In the genomic region with DNA sequence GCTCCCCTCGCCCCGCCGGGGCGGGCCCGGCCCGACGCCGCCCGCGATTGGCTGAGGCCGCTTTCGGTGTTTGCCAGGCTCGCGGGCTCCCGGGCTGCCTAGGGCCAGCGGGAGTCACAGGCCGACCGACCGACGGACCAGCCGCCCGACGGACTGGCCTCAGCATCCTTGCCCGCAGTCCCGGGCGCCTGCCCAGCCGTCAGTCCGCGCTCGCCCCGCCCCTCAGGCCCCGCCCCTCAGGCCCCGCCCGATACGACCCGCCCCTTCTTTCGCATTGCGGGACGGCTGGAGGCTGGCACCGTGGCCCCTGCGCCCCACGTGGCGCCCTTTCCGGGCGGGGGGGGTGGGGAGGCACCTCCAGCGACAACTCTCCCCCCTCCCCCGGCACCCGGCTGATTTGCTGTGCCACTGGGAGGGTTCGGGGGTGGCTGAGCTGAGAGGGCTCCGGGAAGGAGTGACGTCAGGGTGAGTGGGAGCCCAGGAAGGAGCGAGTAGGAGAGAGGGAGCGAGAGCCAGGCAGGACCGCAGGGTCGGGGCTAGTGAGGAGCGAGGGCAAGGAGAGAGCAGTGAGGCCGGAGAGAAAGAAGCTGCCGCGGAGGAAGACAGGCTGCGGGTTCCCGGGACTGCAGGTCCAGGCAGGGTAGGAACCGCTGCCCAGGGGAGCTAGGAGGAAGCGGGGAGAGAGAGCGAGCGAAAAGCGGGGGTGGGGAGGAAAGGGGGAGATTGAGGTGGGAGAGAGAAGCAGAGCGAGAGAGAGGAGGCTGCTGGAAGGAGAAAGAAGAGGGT, we compare ENCODE assay signal across 8 cellular contexts. TPM values are rescaled to one million over a fixed set of nuclear protein-coding genes. Genes with fewer than 3 reads are reported as not detected.
DNase-seq lines count a peak whose midpoint lies in the region; ATAC-seq, FAIRE-seq and TF ChIP-seq lines count a peak whose summit lies in the region.

TSS of gene ASPHD1 (plus strand) at position 387 of the 786 bp plus-strand sequence. CDS start 484 bp downstream, outside the sequence.

- peak; percentile 78 for DNase-seq in DMS153 treated with DMSO at 0.1 percent for 48 hours (lab: John Stamatoyannopoulos, UW; ENCODE audit: unreplicated experiment)
- peak; percentile 65 for DNase-seq in HFFc6
- peak; percentile 98 for DNase-seq in NCI-H226
- DNase-seq in activated CD4-positive, alpha-beta T cell treated with anti-CD3 and anti-CD28 coated beads for 48 hours, result peak; percentile 72
- peak; percentile 60 for DNase-seq in dedifferentiated amniotic fluid mesenchymal stem cell (ENCODE audit: extremely low spot score)
- DNase-seq in HepG2 (ENCODE audit: low spot score), result peak; percentile 86
- DNase-seq in stimulated activated CD4-positive, alpha-beta T cell treated with anti-CD3 and anti-CD28 coated beads, Interleukin-2, amount 100 ng/mL, for 24 hours, result peak; percentile 70 to 73

- BruUV-seq in HepG2 (replicated peaks; lab: Mats Ljungman, UMichigan), result no TSS peak

- peak in 1 of 2 experiments; percentile 59; a peak in 2 of 4 replicates for TF ChIP-seq POLR2A in HepG2 (IDR thresholded peaks at IDR 0.05; ENCODE audit: insufficient read depth in 1 of 2, low read depth in 2 of 2, low read length in 2 of 2)

- 1% methylated on average over 42 of the region's 67 CpGs for WGBS in HepG2 (ENCODE audit: low lambda C conversion rate)

- intact Hi-C loops in HepG2 (cut with micrococcal nuclease; ENCODE audit: unreplicated experiment), result loop anchor here (2.0 to 5.0 kb wide), 2 partner anchors 37 to 62 kb away; partner anchors contain the start of genes CDIPT and TMEM219

- in situ Hi-C loops in HepG2 (cut with HindIII; ENCODE audit: extremely low pct_ligation_motif_present, low pct_unique_long_range_greater_than_20kb), result no loop called here

- H3K9ac ChIP-seq in HepG2 (ENCODE audit: insufficient read depth, low read depth, low read length), result peak within 1 kb of the TSS; percentile 83

- H3K27me3 ChIP-seq in HepG2 (ENCODE audit: control insufficient read depth in 1 of 2, insufficient read depth in 2 of 2, low read length in 2 of 2), result no peaks in the 10 kb centered on the region; a peak in 1 of 5 replicates

- H3K4me2 ChIP-seq in HepG2 (ENCODE audit: low read depth, low read length), result peak within 1 kb of the TSS; percentile 99

- peak; percentile 47; the same call in 1 of the 2 replicates for TF ChIP-seq RAD21 in HepG2 (CRISPR knock-in tag; IDR thresholded peaks at IDR 0.05)

- no peaks in the 10 kb centered on the region; the same call in 1 of the 2 replicates for H3K36me3 Mint-ChIP-seq in HFFc6 (ENCODE audit: low read depth)

- H3K4me3 Mint-ChIP-seq in HFFc6, result peak within 1 kb of the TSS; percentile 92

- peaks cover 5% of the 10 kb centered on the region; the same call in 1 of the 2 replicates for H4K20me1 ChIP-seq in HepG2 (ENCODE audit: insufficient read depth, low read length)

- ATAC-seq in HepG2 (peak; percentile 72), GM18870 (IDR thresholded peaks at IDR 0.05; ENCODE audit: unreplicated experiment) (no peak)

- FAIRE-seq in HepG2 (lab: Jason Lieb, UNC), result no peak

- TF ChIP-seq CTCF in HFFc6 (IDR thresholded peaks at IDR 0.05), result no peak
- no peak; the same call in 1 of the 2 replicates for TF ChIP-seq CTCF in HepG2 (CRISPR knock-in tag; IDR thresholded peaks at IDR 0.05)

- H3K27ac Mint-ChIP-seq in HFFc6, result peak within 1 kb of the TSS; percentile 92

- peaks cover 1 to 10% of the 10 kb centered on the region in 2 experiments; a peak in 2 of 5 replicates for H3K36me3 ChIP-seq in HepG2 (replicated peaks in 1 of 2; ENCODE audit: control insufficient read depth in 1 of 2, insufficient read depth in 2 of 2, low read length in 2 of 2)

- H2AFZ ChIP-seq in HepG2 (ENCODE audit: low read length), result no peak within 1 kb of the TSS

- H3K4me1 Mint-ChIP-seq in HFFc6 (ENCODE audit: low read depth), result peaks cover 12% of the 10 kb centered on the region

- POLR2A ChIA-PET in HepG2 (lab: Yijun Ruan, JAX), result interaction anchor here (0.6 to 3.8 kb wide), 35 partner anchors 8 to 221 kb away, joined by 3 to 68 read pairs (median 7); partner anchors contain the start of genes ALDOA, CDIPT, KCTD13 and KIF22

- CTCF ChIA-PET in HepG2 (lab: Yijun Ruan, JAX; ENCODE audit: low intra/inter-chr PET ratio, low total read pairs), result no interaction called here

- peaks cover 45% of the 10 kb centered on the region for H3K4me1 ChIP-seq in HepG2 (ENCODE audit: insufficient read depth, low read length)

- peak within 1 kb of the TSS; percentile 84 to 99 (median 86) for H3K4me3 ChIP-seq in HepG2 (replicated peaks in 1 of 3; ENCODE audit: insufficient read depth in 1 of 3, low read depth in 2 of 3, low read length in 3 of 3)

- peaks cover 19% of the 10 kb centered on the region for H3K79me2 ChIP-seq in HepG2 (ENCODE audit: insufficient read depth, low read length)

- TF ChIP-seq EP300 in HepG2 (IDR thresholded peaks at IDR 0.05; ENCODE audit: low read depth in 2 of 2, low read length in 2 of 2), result 0 out of 4 replicates have a peak, but pooled peaks of 1 of the 2 experiments have one; percentile 8
- TF ChIP-seq EP300 in HepG2 (CRISPR knock-in tag; IDR thresholded peaks at IDR 0.05; ENCODE audit: borderline replicate concordance), result no peak

- H3K27me3 Mint-ChIP-seq in HFFc6 (ENCODE audit: insufficient read depth), result peaks cover 27% of the 10 kb centered on the region

- peak within 1 kb of the TSS; percentile 71 for H3K27ac ChIP-seq in HepG2 (ENCODE audit: extremely low read length, insufficient read depth, low read length)

- H3K9me3 ChIP-seq in HepG2 (ENCODE audit: low read length), result no peaks in the 10 kb centered on the region

- no peaks in the 10 kb centered on the region for H3K9me3 Mint-ChIP-seq in HFFc6

TF ChIP-seq in HepG2, 621 proteins besides CTCF, POLR2A, EP300 and RAD21 (continues in another document):
- TF ChIP-seq SNAI1 (CRISPR knock-in tag; IDR thresholded peaks at IDR 0.05; ENCODE audit: borderline replicate concordance) (0 out of 2 replicates have a peak, but pooled peaks have one; percentile 11), ISX (CRISPR knock-in tag; conservative IDR thresholded peaks at IDR 0.05) (peak; percentile 99; the same call in 1 of the 2 replicates), ZNF552 (CRISPR knock-in tag; IDR thresholded peaks at IDR 0.05; ENCODE audit: borderline replicate concordance) (peak; percentile 67), KDM4B (CRISPR knock-in tag; IDR thresholded peaks at IDR 0.05) (peak; percentile 62; the same call in 1 of the 2 replicates), ZNF670 (CRISPR knock-in tag; IDR thresholded peaks at IDR 0.05; ENCODE audit: borderline replicate concordance) (no peak), KLF12 (CRISPR knock-in tag; IDR thresholded peaks at IDR 0.05; ENCODE audit: borderline replicate concordance) (peak; percentile 98), HOXD1 (CRISPR knock-in tag; IDR thresholded peaks at IDR 0.05) (0 out of 2 replicates have a peak, but pooled peaks have one; percentile 28), KLF15 (CRISPR knock-in tag; IDR thresholded peaks at IDR 0.05; ENCODE audit: borderline replicate concordance) (0 out of 2 replicates have a peak, but pooled peaks have one; percentile 27), MAFF (IDR thresholded peaks at IDR 0.05; ENCODE audit: low read depth, low read length) (no peak)

RNA-seq across cellular contexts. Expression of gene ASPHD1, which starts in this region (rescaled TPM):
- total RNA-seq in HFFc6 (2021; fragmentation: NEBNext Ultra II Directional; extraction: Animal tissue kit (Norgen Biotek cat#: 25700)), result 10 to 100 TPM in 4 of 6 experiments, 1 to 10 TPM in 2; 5.1 to 15.9 (median 14.1) TPM
- total RNA-seq in HepG2 (2016; rRNA removed; fragmentation: Illumina TruSeq; extraction: Trizol), result 15.6 and 19.7 TPM in 2 replicates
- 24.1 and 26.2 TPM in 2 replicates for total RNA-seq in HepG2 (2016; cell fraction: cytosol; rRNA removed; fragmentation: Illumina TruSeq; extraction: Trizol; ENCODE audit: low read depth)
- total RNA-seq in HepG2 (2016; cell fraction: insoluble cytoplasmic fraction; rRNA removed; fragmentation: Illumina TruSeq; extraction: Trizol), result 15.4 and 16.9 TPM in 2 replicates
- 20.0 and 24.1 TPM in 2 replicates for total RNA-seq in HepG2 (2016; cell fraction: membrane; rRNA removed; fragmentation: Illumina TruSeq; extraction: Trizol)
- total RNA-seq in HepG2 (2016; cell fraction: nucleus; rRNA removed; fragmentation: Illumina TruSeq; extraction: Trizol), result 11.4 and 16.6 TPM in 2 replicates
- polyA plus RNA-seq in HepG2 (2011; rRNA removed), result 13.1 and 15.6 TPM in 2 replicates
- 13.1 and 24.4 TPM in 2 replicates for polyA plus RNA-seq in HepG2 (2011; cell fraction: cytosol; rRNA removed)
- polyA plus RNA-seq in HepG2 (2011; cell fraction: nucleus; rRNA removed), result 19.1 and 19.6 TPM in 2 replicates
- polyA plus RNA-seq in HepG2 (2012), result 21.4 and 27.6 TPM in 2 replicates
- polyA plus RNA-seq in HepG2 (2016; cell fraction: cytosol; fragmentation: Illumina TruSeq; extraction: Trizol; ENCODE audit: low read depth), result 40.7 and 41.8 TPM in 2 replicates
- 24.8 and 27.8 TPM in 2 replicates for polyA plus RNA-seq in HepG2 (2016; cell fraction: insoluble cytoplasmic fraction; fragmentation: Illumina TruSeq; extraction: Trizol; ENCODE audit: low read depth)
- polyA plus RNA-seq in HepG2 (2016; cell fraction: membrane; fragmentation: Illumina TruSeq; extraction: Trizol; ENCODE audit: low read depth), result 36.3 and 40.4 TPM in 2 replicates
- 44.0 and 50.6 TPM in 2 replicates for polyA plus RNA-seq in HepG2 (2016; cell fraction: nucleus; fragmentation: Illumina TruSeq; extraction: Trizol; ENCODE audit: insufficient read depth, low read depth)
- polyA minus RNA-seq in HepG2 (2011; rRNA and poly(A)+ RNA removed; ENCODE audit: low replicate concordance), result 9.7 and 9.8 TPM in 2 replicates
- polyA minus RNA-seq in HepG2 (2011; cell fraction: cytosol; rRNA and poly(A)+ RNA removed), result 7.6 and 9.7 TPM in 2 replicates
- polyA minus RNA-seq in HepG2 (2011; cell fraction: nucleus; rRNA and poly(A)+ RNA removed), result 5.4 and 8.5 TPM in 2 replicates
